Comparison of ENCODE assay signal across 9 cellular contexts in genomic region chr1:63124666-63125191, GRCh38.
DNase-seq lines count a peak whose midpoint lies in the region; ATAC-seq and TF ChIP-seq lines count a peak whose summit lies in the region.
"Had no signal": no experiment of that assay in that cellular context is flagged by ENCODE, and none has a peak within 500 bp of the region (broad histone marks: within the 10 kb centered on the region; RNA-seq: fewer than 3 reads in every experiment).

No MANE protein-coding gene starts in this region.

- no peaks in the 10 kb centered on the region for H3K27me3 ChIP-seq in effector memory CD4-positive, alpha-beta T cell (replicated peaks; ENCODE audit: control insufficient read depth, insufficient read depth, low read length, poor library complexity, severe bottlenecking)
- H3K27me3 ChIP-seq: cardiac muscle cell had no signal

- no peak for TF ChIP-seq CTCF in GM10248 (IDR thresholded peaks at IDR 0.05; ENCODE audit: control extremely low read depth, extremely low read depth, low read depth, missing control alignments)
- TF ChIP-seq CTCF in NB4 (IDR thresholded peaks at IDR 0.05; ENCODE audit: low read depth, low read length), result no peak

- no peak for TF ChIP-seq POLR2A in NB4 (IDR thresholded peaks at IDR 0.05; ENCODE audit: extremely low read depth, insufficient read length)

- POLR2A ChIA-PET in GM10248 (lab: Yijun Ruan, JAX), result no interaction called here

- intact Hi-C loops in left ventricle myocardium superior (cut with micrococcal nuclease), result no loop called here

- DNase-seq in GM10248 (ENCODE audit: extremely low spot score) (peak; percentile 19), HCEC 1CT (peak; percentile 80), NB4 (ENCODE audit: low read depth) (peak; percentile 13), left ventricle myocardium superior (no peak), KG1 (lab: John Stamatoyannopoulos, UW) (no peak), NCI-H2171 treated with DMSO at 0.1 percent for 48 hours (lab: John Stamatoyannopoulos, UW) (no peak)
- DNase-seq in effector memory CD4-positive, alpha-beta T cell, result no peak

- H3K4me1 ChIP-seq in effector memory CD4-positive, alpha-beta T cell (ENCODE audit: control insufficient read depth, insufficient read depth, low read length, poor library complexity, severe bottlenecking), result no peaks in the 10 kb centered on the region

- H3K4me3 ChIP-seq in NB4 (ENCODE audit: low read depth, low read length), result no peak overlapping the region
- H3K4me3 ChIP-seq in effector memory CD4-positive, alpha-beta T cell (ENCODE audit: insufficient read depth, low read depth, low read length, poor library complexity, severe bottlenecking), result no peak overlapping the region
- H3K4me3 ChIP-seq: cardiac muscle cell had no signal

- H3K27ac ChIP-seq in effector memory CD4-positive, alpha-beta T cell (ENCODE audit: insufficient read depth, low read length, poor library complexity, severe bottlenecking), result no peak overlapping the region
- H3K27ac ChIP-seq: cardiac muscle cell had no signal

- CTCF ChIA-PET in GM10248 (lab: Yijun Ruan, JAX), result interaction anchor here (1.2 kb wide), 1 partner anchor 26 kb away, joined by 3 read pairs; no protein-coding TSS in a partner anchor

- H3K36me3 ChIP-seq in effector memory CD4-positive, alpha-beta T cell (ENCODE audit: control insufficient read depth, insufficient read depth, low read length), result no peaks in the 10 kb centered on the region
- H3K36me3 ChIP-seq: cardiac muscle cell had no signal

- H3K9me3 ChIP-seq in effector memory CD4-positive, alpha-beta T cell (ENCODE audit: control insufficient read depth, low read length), result no peaks in the 10 kb centered on the region

- peak; percentile 47 for ATAC-seq in left ventricle myocardium superior
- ATAC-seq in GM18873 (IDR thresholded peaks at IDR 0.05; ENCODE audit: low FRiP score, unreplicated experiment), result no peak

Comparison
In these comparisons a context has a peak if more than half of its experiments do, and no peak if none do; other contexts are left out.
1. DNase-seq: peak in GM10248 (single experiment), HCEC 1CT (single experiment) and NB4 (single experiment); none in left ventricle myocardium superior (single experiment), KG1 (single experiment), effector memory CD4-positive, alpha-beta T cell (0 of 3) and NCI-H2171 treated with DMSO at 0.1 percent for 48 hours (single experiment).